In the genomic region with DNA sequence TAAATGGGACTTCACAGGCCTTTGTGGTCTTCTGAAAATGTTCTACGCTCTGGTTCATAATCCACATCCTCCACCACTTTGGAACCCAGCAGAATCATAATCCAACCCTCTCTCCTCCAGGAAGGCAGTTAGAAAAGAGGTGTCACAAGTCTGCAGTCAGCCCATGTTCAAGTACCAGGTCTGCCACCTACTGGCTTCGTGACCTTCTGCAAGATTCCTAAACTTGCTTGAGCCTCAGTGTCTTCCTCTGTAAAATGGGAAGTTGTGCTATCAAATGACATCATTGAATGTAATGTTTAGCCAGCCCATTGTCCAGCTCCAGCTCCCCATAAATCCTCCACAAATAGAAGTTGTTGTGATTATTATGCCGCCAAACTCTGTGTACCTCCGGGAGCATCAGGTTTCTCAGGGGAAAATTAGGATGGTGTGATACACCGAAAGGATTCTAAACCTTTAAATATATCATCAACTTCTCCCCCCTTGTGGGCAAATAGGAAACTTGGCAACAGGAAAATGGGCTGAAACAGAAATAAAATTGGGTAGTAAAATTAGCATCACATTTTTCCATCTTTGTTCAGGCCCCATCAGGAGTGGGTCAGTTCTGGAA, we compare ENCODE assay signal across 9 cellular contexts.
A peak's percentile ranks its signal among the peaks of the same experiment; 100 is the strongest.
DNase-seq lines count a peak whose midpoint lies in the region; ATAC-seq and TF ChIP-seq lines count a peak whose summit lies in the region.
"Had no signal": no experiment of that assay in that cellular context is flagged by ENCODE, and none has a peak within 500 bp of the region (broad histone marks: within the 10 kb centered on the region; RNA-seq: fewer than 3 reads in every experiment).

No MANE protein-coding gene starts in this region.

- H3K9me2 ChIP-seq in DOHH2 (replicated peaks; ENCODE audit: control insufficient read depth, low read length) = no peaks in the 10 kb centered on the region

- no peak for ATAC-seq in HG03457 (IDR thresholded peaks at IDR 0.05; ENCODE audit: unreplicated experiment)

- intact Hi-C loops in activated CD4-positive, alpha-beta memory T cell treated with anti-CD3 and anti-CD28 coated beads for 36 hours (cut with micrococcal nuclease) = loop anchor here (1.0 kb wide), 1 partner anchor 396 kb away; no protein-coding TSS in a partner anchor

- DNase-seq in HT1080 (ENCODE audit: low read depth) (peak; percentile 63), kidney epithelial cell (ENCODE audit: low read depth) (no peak), NCI-H2029 (lab: John Stamatoyannopoulos, UW) (no peak), cerebellar nuclear complex (lab: John Stamatoyannopoulos, UW) (no peak)
- peak; percentile 37 for DNase-seq in activated CD4-positive, alpha-beta memory T cell treated with anti-CD3 and anti-CD28 coated beads for 36 hours
- DNase-seq in stimulated activated naive CD4-positive, alpha-beta T cell treated with Interleukin-2 at 50 U/mL for 16 hours (lab: John Stamatoyannopoulos, UW) = no peak

- H3K9me3 ChIP-seq in DOHH2 (ENCODE audit: control insufficient read depth, insufficient read depth, low read length) = no peaks in the 10 kb centered on the region

- H3K4me1 ChIP-seq in DOHH2 (ENCODE audit: control insufficient read depth, low read length) = no peaks in the 10 kb centered on the region

- POLR2A ChIA-PET in activated CD4-positive, alpha-beta memory T cell treated with anti-CD3 and anti-CD28 coated beads for 36 hours (lab: Charles Lee) = no interaction called here

- no peaks in the 10 kb centered on the region for H4K20me1 ChIP-seq in DOHH2 (ENCODE audit: control insufficient read depth, insufficient read depth, low read depth, low read length)

- no peak overlapping the region for H3K4me3 Mint-ChIP-seq in activated CD4-positive, alpha-beta memory T cell treated with anti-CD3 and anti-CD28 coated beads for 36 hours

- H3K4me3 ChIP-seq in DOHH2 (ENCODE audit: low read length) = no peak overlapping the region
- H3K4me3 ChIP-seq in kidney epithelial cell (ENCODE audit: low read depth, low read length) = no peak overlapping the region
- H3K4me3 ChIP-seq: SK-N-MC had no signal

- TF ChIP-seq CTCF in DOHH2 (IDR thresholded peaks at IDR 0.05; ENCODE audit: low read depth, low read length, poor library complexity, severe bottlenecking) (peak; percentile 38), kidney epithelial cell (IDR thresholded peaks at IDR 0.05; ENCODE audit: insufficient read depth, low read length, poor library complexity, severe bottlenecking) (peak; percentile 58)

- H3K9me3 Mint-ChIP-seq in activated CD4-positive, alpha-beta memory T cell treated with anti-CD3 and anti-CD28 coated beads for 36 hours = peaks cover 9% of the 10 kb centered on the region

- CTCF ChIA-PET in activated CD4-positive, alpha-beta memory T cell treated with anti-CD3 and anti-CD28 coated beads for 36 hours (lab: Charles Lee) = interaction anchor here (4.1 kb wide), 1 partner anchor 396 kb away, joined by 23 read pairs; no protein-coding TSS in a partner anchor

- H3K36me3 ChIP-seq in DOHH2 (ENCODE audit: control insufficient read depth, low read length) = no peaks in the 10 kb centered on the region
- H3K36me3 ChIP-seq in kidney epithelial cell (ENCODE audit: control insufficient read depth, insufficient read depth, low read length) = no peaks in the 10 kb centered on the region

- no peak overlapping the region for H3K27ac Mint-ChIP-seq in activated CD4-positive, alpha-beta memory T cell treated with anti-CD3 and anti-CD28 coated beads for 36 hours

- H3K36me3 Mint-ChIP-seq in activated CD4-positive, alpha-beta memory T cell treated with anti-CD3 and anti-CD28 coated beads for 36 hours = peaks cover 2% of the 10 kb centered on the region

- no peaks in the 10 kb centered on the region for H3F3A ChIP-seq in DOHH2 (ENCODE audit: control insufficient read depth, insufficient read depth)

- H3K4me2 ChIP-seq in DOHH2 (ENCODE audit: low read length) = no peak overlapping the region

- no peaks in the 10 kb centered on the region for H3K79me2 ChIP-seq in DOHH2 (ENCODE audit: control insufficient read depth, low read length)

- H3K27me3 ChIP-seq in DOHH2 (ENCODE audit: control insufficient read depth, low read length) (no peaks in the 10 kb centered on the region), kidney epithelial cell (ENCODE audit: control insufficient read depth, insufficient read depth, low read length) (no peaks in the 10 kb centered on the region)

- H3K27me3 Mint-ChIP-seq in activated CD4-positive, alpha-beta memory T cell treated with anti-CD3 and anti-CD28 coated beads for 36 hours = peaks cover 3% of the 10 kb centered on the region

- H3K27ac ChIP-seq in DOHH2 (ENCODE audit: low read depth, low read length) = no peak overlapping the region
- H3K27ac ChIP-seq: SK-N-MC had no signal

- H3K4me1 Mint-ChIP-seq in activated CD4-positive, alpha-beta memory T cell treated with anti-CD3 and anti-CD28 coated beads for 36 hours (ENCODE audit: low read depth) = no peaks in the 10 kb centered on the region

Comparison
In these comparisons a context has a peak if more than half of its experiments do, and no peak if none do; other contexts are left out.
1. DNase-seq: peak in HT1080 (single experiment) and activated CD4-positive, alpha-beta memory T cell treated with anti-CD3 and anti-CD28 coated beads for 36 hours (single experiment); none in kidney epithelial cell (single experiment), NCI-H2029 (single experiment), stimulated activated naive CD4-positive, alpha-beta T cell treated with Interleukin-2 at 50 U/mL for 16 hours (single experiment) and cerebellar nuclear complex (0 of 2).